24 cellular contexts compared by ENCODE assay signal in the genomic region with DNA sequence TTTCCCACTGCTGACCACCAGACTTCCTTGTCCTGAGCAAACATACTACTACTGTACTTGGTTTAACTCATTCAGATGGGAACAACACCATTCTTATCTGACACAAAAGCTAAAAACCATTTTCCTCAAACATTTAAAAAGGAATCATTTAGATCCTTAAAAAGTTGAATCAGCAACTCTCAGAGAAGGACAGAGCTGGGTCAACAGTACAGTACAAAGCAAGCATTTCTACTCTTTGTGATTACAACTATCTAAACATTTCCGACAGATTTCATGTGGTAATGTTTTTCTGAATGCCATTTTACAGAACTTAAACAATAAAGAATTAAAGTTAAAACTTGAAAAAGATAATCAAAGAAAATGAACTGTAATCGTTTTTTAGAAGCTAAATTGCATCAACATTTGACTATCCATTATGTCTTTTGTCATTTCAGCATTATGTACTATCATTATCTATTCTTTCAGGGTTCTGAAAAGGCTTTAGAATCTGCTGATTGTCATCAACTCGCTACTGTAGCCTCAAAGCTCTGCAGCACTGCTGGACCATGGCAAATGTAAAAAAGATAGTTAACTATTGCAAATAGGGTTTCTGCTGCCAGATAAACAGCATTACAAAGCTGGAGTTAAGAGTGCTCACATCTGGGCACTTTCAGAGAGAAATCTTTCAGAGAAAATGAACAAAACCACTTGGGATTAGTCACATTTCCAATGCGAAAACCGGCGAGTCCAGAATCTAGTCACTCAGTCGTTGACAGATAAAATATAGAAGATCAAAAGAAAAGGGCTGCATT.
DNase-seq lines count a peak whose midpoint lies in the region; ATAC-seq, FAIRE-seq and TF ChIP-seq lines count a peak whose summit lies in the region.
"Had no signal": no experiment of that assay in that cellular context is flagged by ENCODE, and none has a peak within 500 bp of the region (broad histone marks: within the 10 kb centered on the region; RNA-seq: fewer than 3 reads in every experiment).

No MANE protein-coding gene starts in this region.

- H3K36me3 ChIP-seq in endocrine pancreas (ENCODE audit: control insufficient read depth, insufficient read depth, low read length) (no peaks in the 10 kb centered on the region), pancreas (no peaks in the 10 kb centered on the region), stomach (no peaks in the 10 kb centered on the region), gastroesophageal sphincter (no peaks in the 10 kb centered on the region)
- H3K36me3 ChIP-seq: gastrocnemius medialis, prostate gland, SJSA1, spleen had no signal

- intact Hi-C loops in pancreas (cut with DNase I), result no loop called here
- intact Hi-C loops in stomach (cut with DNase I; ENCODE audit: low total_unique reads), result no loop called here

- H3K4me3 ChIP-seq in endocrine pancreas (ENCODE audit: control insufficient read depth, insufficient read depth, low read length) (peak overlapping the region; percentile 90), pancreas (no peak overlapping the region), stomach (no peak overlapping the region), gastroesophageal sphincter (no peak overlapping the region)
- H3K4me3 ChIP-seq: gastrocnemius medialis, prostate gland, SJSA1, spleen had no signal

- 18 to 28% methylated on average over 7 of the region's 7 CpGs for WGBS in pancreas, 2 donors
- WGBS in stomach, 5 donors, result 21 to 39% (median 34%) methylated on average over 7 of the region's 7 CpGs
- WGBS in gastroesophageal sphincter (ENCODE audit: low coverage in 1 of 2), 2 donors, result 20 to 60% methylated on average over 7 of the region's 7 CpGs

- TF ChIP-seq POLR2A in stomach (IDR thresholded peaks at IDR 0.05), result no peak
- TF ChIP-seq POLR2A in gastroesophageal sphincter (IDR thresholded peaks at IDR 0.05), result no peak

- no peak overlapping the region for H3K4me3 Mint-ChIP-seq in activated T-cell treated with anti-CD3 and anti-CD28 coated beads, Interleukin-2, amount 50 U/mL, for 72 hours
- H3K4me3 Mint-ChIP-seq: activated naive CD8-positive, alpha-beta T cell; CD14-positive monocyte; naive B cell had no signal

- ATAC-seq in pancreas, result peak in 3 of 4 donors; percentile 62 to 77 (median 64)
- no peak for ATAC-seq in activated T-cell treated with anti-CD3 and anti-CD28 coated beads, Interleukin-2, amount 50 U/mL, for 72 hours (replicated peaks in 1 of 2)
- no peak for ATAC-seq in gastroesophageal sphincter
- ATAC-seq: gastrocnemius medialis had no signal

- DNase-seq in NCI-H1092 treated with DMSO at 0.1 percent for 48 hours (lab: John Stamatoyannopoulos, UW) (peak; percentile 17), NCI-H1092 (lab: John Stamatoyannopoulos, UW) (no peak), RCC 7860 (ENCODE audit: low spot score) (no peak), pancreas (no peak), stomach (no peak)
- DNase-seq in activated T-cell treated with anti-CD3 and anti-CD28 coated beads, Interleukin-2, amount 50 U/mL, for 72 hours, result no peak
- DNase-seq: activated CD4-positive, alpha-beta T cell treated with anti-CD3 and anti-CD28 coated beads, Interleukin-2, amount 50 U/mL, for 1 hour; activated T-cell treated with anti-CD3 and anti-CD28 coated beads for 4 hours; central memory CD4-positive, alpha-beta T cell; gastrocnemius medialis; naive B cell; NCI-H1048; NCI-H510A; spleen; stimulated activated naive CD4-positive, alpha-beta T cell treated with Interleukin-2 at 50 U/mL for 16 hours had no signal

- TF ChIP-seq CTCF in pancreas (IDR thresholded peaks at IDR 0.05) (no peak), stomach (IDR thresholded peaks at IDR 0.05) (no peak), gastroesophageal sphincter (IDR thresholded peaks at IDR 0.05) (no peak)

- H3K4me1 ChIP-seq in endocrine pancreas (ENCODE audit: control insufficient read depth, insufficient read depth, low read length), result peaks cover 48% of the 10 kb centered on the region
- peaks cover 7 to 17% (median 17%) of the 10 kb centered on the region in 3 donors for H3K4me1 ChIP-seq in pancreas
- peaks cover 0 to 10% (median 3%) of the 10 kb centered on the region in 4 donors for H3K4me1 ChIP-seq in stomach
- no peaks in the 10 kb centered on the region for H3K4me1 ChIP-seq in gastroesophageal sphincter
- H3K4me1 ChIP-seq: gastrocnemius medialis, prostate gland had no signal

- H3K9me3 ChIP-seq in endocrine pancreas (ENCODE audit: control insufficient read depth, low read length) (no peaks in the 10 kb centered on the region), pancreas (no peaks in the 10 kb centered on the region), stomach (no peaks in the 10 kb centered on the region), gastroesophageal sphincter (no peaks in the 10 kb centered on the region)
- H3K9me3 ChIP-seq: gastrocnemius medialis, prostate gland, SJSA1, spleen had no signal

- H3K36me3 Mint-ChIP-seq in activated T-cell treated with anti-CD3 and anti-CD28 coated beads, Interleukin-2, amount 50 U/mL, for 72 hours (ENCODE audit: insufficient read depth in 2 of 2), result no peaks in the 10 kb centered on the region
- H3K36me3 Mint-ChIP-seq: CD14-positive monocyte had no signal

- TF ChIP-seq EP300 in stomach (IDR thresholded peaks at IDR 0.05) (no peak), gastroesophageal sphincter (IDR thresholded peaks at IDR 0.05) (no peak)

- peak overlapping the region in 1 of 4 donors; percentile 18 for H3K27ac ChIP-seq in pancreas
- no peak overlapping the region for H3K27ac ChIP-seq in stomach
- no peak overlapping the region for H3K27ac ChIP-seq in gastroesophageal sphincter
- H3K27ac ChIP-seq: gastrocnemius medialis, KMS-11, prostate gland, SJSA1 had no signal

- no peaks in the 10 kb centered on the region for H3K9me3 Mint-ChIP-seq in activated T-cell treated with anti-CD3 and anti-CD28 coated beads, Interleukin-2, amount 50 U/mL, for 72 hours

- no peak overlapping the region for H3K27ac Mint-ChIP-seq in activated T-cell treated with anti-CD3 and anti-CD28 coated beads, Interleukin-2, amount 50 U/mL, for 72 hours
- H3K27ac Mint-ChIP-seq: CD14-positive monocyte, naive B cell had no signal

- FAIRE-seq in RCC 7860 (lab: Jason Lieb, UNC), result peak; percentile 52
- no peak for FAIRE-seq in pancreas (lab: Jason Lieb, UNC)
- FAIRE-seq: endometrium, TTC549 had no signal

- peaks cover 13% of the 10 kb centered on the region for H3K27me3 Mint-ChIP-seq in activated T-cell treated with anti-CD3 and anti-CD28 coated beads, Interleukin-2, amount 50 U/mL, for 72 hours (ENCODE audit: low read depth)
- H3K27me3 Mint-ChIP-seq: activated naive CD8-positive, alpha-beta T cell had no signal

- H3K9ac ChIP-seq in endocrine pancreas (ENCODE audit: control insufficient read depth, insufficient read depth, low read length), result no peak overlapping the region
- H3K9ac ChIP-seq: KMS-11 had no signal

- H3K27me3 ChIP-seq in endocrine pancreas (ENCODE audit: control insufficient read depth, insufficient read depth, low read length) (no peaks in the 10 kb centered on the region), pancreas (no peaks in the 10 kb centered on the region), stomach (no peaks in the 10 kb centered on the region), gastroesophageal sphincter (no peaks in the 10 kb centered on the region)
- H3K27me3 ChIP-seq: gastrocnemius medialis, spleen had no signal

- H3K4me1 Mint-ChIP-seq in activated T-cell treated with anti-CD3 and anti-CD28 coated beads, Interleukin-2, amount 50 U/mL, for 72 hours (ENCODE audit: low read depth), result peaks cover 17% of the 10 kb centered on the region

Comparison
In these comparisons a context has a peak if more than half of its experiments do, and no peak if none do; other contexts are left out.
1. ATAC-seq: peak in pancreas (3 of 4); none in activated T-cell treated with anti-CD3 and anti-CD28 coated beads, Interleukin-2, amount 50 U/mL, for 72 hours (0 of 2) and gastroesophageal sphincter (single experiment).